ENCODE assay signal across 1 cellular context in genomic region chr12:120528861-120529525, GRCh38.
TF ChIP-seq lines count a peak whose summit lies in the region.

COQ5 (minus strand) TSS chr12:120529158; CDS start chr12:120529141, 17 bp downstream.

TF ChIP-seq in K562, 482 proteins besides CTCF, POLR2A, EP300 and RAD21 (continued from another document and continues in another):
- TF ChIP-seq PRDM10 (IDR thresholded peaks at IDR 0.05; ENCODE audit: partially characterized antibody) = peak; percentile 59
- TF ChIP-seq ZNF24 (IDR thresholded peaks at IDR 0.05) = no peak
- TF ChIP-seq ZBED1 (IDR thresholded peaks at IDR 0.05) = no peak
- peak; percentile 76; the same call in 1 of the 2 replicates for TF ChIP-seq GTF2E2 (tag; IDR thresholded peaks at IDR 0.05)
- peak; percentile 36 for TF ChIP-seq SMAD1 (IDR thresholded peaks at IDR 0.05; ENCODE audit: low read depth, low read length, partially characterized antibody)
- TF ChIP-seq KDM5B (IDR thresholded peaks at IDR 0.05; ENCODE audit: insufficient replicate concordance, low read depth, low read length) = peak; percentile 85
- no peak for TF ChIP-seq ZNF764 (CRISPR knock-in tag; IDR thresholded peaks at IDR 0.05; ENCODE audit: low read depth)
- TF ChIP-seq ZNF785 (CRISPR knock-in tag; IDR thresholded peaks at IDR 0.05) = no peak
- 0 out of 2 replicates have a peak, but pooled peaks have one; percentile 50 for TF ChIP-seq NR2F6 (CRISPR knock-in tag; IDR thresholded peaks at IDR 0.05)
- peak; percentile 58; the same call in 1 of the 2 replicates for TF ChIP-seq ZNF740 (CRISPR knock-in tag; IDR thresholded peaks at IDR 0.05)
- no peak for TF ChIP-seq ZNF740 (tag; IDR thresholded peaks at IDR 0.05)
- TF ChIP-seq DACH1 (IDR thresholded peaks at IDR 0.05; ENCODE audit: partially characterized antibody) = peak; percentile 62
- TF ChIP-seq CBX5 (IDR thresholded peaks at IDR 0.05; ENCODE audit: borderline replicate concordance, low read depth) = peak; percentile 9; the same call in 1 of the 2 replicates
- TF ChIP-seq FOSL1 (tag; conservative IDR thresholded peaks at IDR 0.05) = 0 out of 2 replicates have a peak, but pooled peaks have one; percentile 34
- TF ChIP-seq ZNF280A (IDR thresholded peaks at IDR 0.05; ENCODE audit: low read depth, partially characterized antibody) = no peak
- TF ChIP-seq HDAC1 (IDR thresholded peaks at IDR 0.05) = peak in 1 of 2 experiments; percentile 86; a peak in 2 of 4 replicates
- peak; percentile 90 for TF ChIP-seq SIN3B (IDR thresholded peaks at IDR 0.05; ENCODE audit: low read depth)
- peak; percentile 69; the same call in 1 of the 2 replicates for TF ChIP-seq HBP1 (CRISPR knock-in tag; IDR thresholded peaks at IDR 0.05)
- peak in 1 of 2 experiments; percentile 81 for TF ChIP-seq MNT (conservative IDR thresholded peaks at IDR 0.05)
- TF ChIP-seq MTA1 (IDR thresholded peaks at IDR 0.05; ENCODE audit: borderline replicate concordance) = peak; percentile 67; the same call in 1 of the 2 replicates
- peak; percentile 1; the same call in 1 of the 2 replicates for TF ChIP-seq ZNF316 (IDR thresholded peaks at IDR 0.05)
- TF ChIP-seq SMARCB1 (IDR thresholded peaks at IDR 0.05; ENCODE audit: insufficient read length, low read depth) = no peak
- 0 out of 2 replicates have a peak, but pooled peaks have one; percentile 48 for TF ChIP-seq FOXK1 (CRISPR knock-in tag; IDR thresholded peaks at IDR 0.05; ENCODE audit: borderline replicate concordance)
- 0 out of 2 replicates have a peak, but pooled peaks have one; percentile 75 for TF ChIP-seq BRD4 (IDR thresholded peaks at IDR 0.05)
- TF ChIP-seq HMGN3 (IDR thresholded peaks at IDR 0.05; ENCODE audit: borderline replicate concordance, extremely low read depth, insufficient read length, low read depth, low read length) = peak; percentile 34
- TF ChIP-seq DIDO1 (tag; IDR thresholded peaks at IDR 0.05; ENCODE audit: low read depth) = peak; percentile 77
- TF ChIP-seq CEBPZ (IDR thresholded peaks at IDR 0.05; ENCODE audit: borderline replicate concordance, low read depth, low read length) = no peak
- peak; percentile 73 for TF ChIP-seq EGR1 (conservative IDR thresholded peaks at IDR 0.05)
- 0 out of 6 replicates have a peak, but pooled peaks of 1 of the 3 experiments have one; percentile 14 for TF ChIP-seq ZBTB11 (CRISPR knock-in tag; IDR thresholded peaks at IDR 0.05)
- no peak for TF ChIP-seq ZNF280B (CRISPR knock-in tag; IDR thresholded peaks at IDR 0.05)
- TF ChIP-seq ZMIZ1 (IDR thresholded peaks at IDR 0.05; ENCODE audit: low read depth in 2 of 2, low read length in 2 of 2) = peak in 1 of 2 experiments; percentile 21; a peak in 1 of 4 replicates
- TF ChIP-seq CEBPB (tag; IDR thresholded peaks at IDR 0.05) = peak; percentile 99
- 0 out of 2 replicates have a peak, but pooled peaks have one; percentile 17 for TF ChIP-seq ZNF263 (CRISPR knock-in tag; IDR thresholded peaks at IDR 0.05; ENCODE audit: borderline replicate concordance)
